ENCODE assay signal across 7 cellular contexts in genomic region chr14:101428409-101428808, GRCh38.
"Had no signal": no experiment of that assay in that cellular context is flagged by ENCODE, and none has a peak within 500 bp of the region (broad histone marks: within the 10 kb centered on the region; RNA-seq: fewer than 3 reads in every experiment).

No MANE protein-coding gene starts in this region.

- H3K4me2 ChIP-seq: KMS-11 had no signal

- H3K27ac ChIP-seq: HL-60, KMS-11 had no signal

- FAIRE-seq: HTR-8/SVneo, K562 had no signal

- H3K9ac ChIP-seq: KMS-11 had no signal

- DNase-seq: IMR-90, KBM-7, KG1 had no signal

- ATAC-seq: K562 had no signal

- H3K4me3 ChIP-seq: K562 had no signal
